Comparison of ENCODE assay signal across 8 cellular contexts in genomic region chr1:154974808-154975408, GRCh38. TPM values are rescaled to one million over a fixed set of nuclear protein-coding genes. Genes with fewer than 3 reads are reported as not detected.
DNase-seq lines count a peak whose midpoint lies in the region; ATAC-seq lines count a peak whose summit lies in the region.

No MANE protein-coding gene starts in this region.

- CTCF ChIA-PET in CD8-positive, alpha-beta memory T cell (lab: Charles Lee): interaction anchor here (0.7 to 8.7 kb wide), 10 partner anchors 9 to 116 kb away, joined by 3 to 54 read pairs (median 6); partner anchors contain the start of genes FLAD1, PBXIP1 and PYGO2
- CTCF ChIA-PET in activated CD4-positive, alpha-beta memory T cell treated with anti-CD3 and anti-CD28 coated beads for 36 hours (lab: Charles Lee): interaction anchor here (0.9 to 12.9 kb wide), 9 partner anchors 9 to 98 kb away, joined by 3 to 80 read pairs (median 11); partner anchors contain the start of genes ADAM15, FLAD1 and PYGO2

- H3K4me1 Mint-ChIP-seq in CD8-positive, alpha-beta memory T cell: peaks cover 23 to 29% (median 24%) of the 10 kb centered on the region in 3 donors
- peaks cover 25% of the 10 kb centered on the region for H3K4me1 Mint-ChIP-seq in activated CD4-positive, alpha-beta memory T cell treated with anti-CD3 and anti-CD28 coated beads for 36 hours (ENCODE audit: low read depth)
- H3K4me1 Mint-ChIP-seq in effector memory CD8-positive, alpha-beta T cell (ENCODE audit: low read depth in 2 of 2): peaks cover 19 to 24% of the 10 kb centered on the region in 2 donors

- H3K4me3 Mint-ChIP-seq in CD8-positive, alpha-beta memory T cell: no peak overlapping the region
- H3K4me3 Mint-ChIP-seq in activated CD4-positive, alpha-beta memory T cell treated with anti-CD3 and anti-CD28 coated beads for 36 hours: no peak overlapping the region
- no peak overlapping the region for H3K4me3 Mint-ChIP-seq in effector memory CD8-positive, alpha-beta T cell

- peak; percentile 39 for ATAC-seq in GM19467 (IDR thresholded peaks at IDR 0.05; ENCODE audit: unreplicated experiment)
- ATAC-seq in effector memory CD8-positive, alpha-beta T cell (replicated peaks): peak; percentile 53

- H3K27me3 Mint-ChIP-seq in CD8-positive, alpha-beta memory T cell: no peaks in the 10 kb centered on the region
- H3K27me3 Mint-ChIP-seq in activated CD4-positive, alpha-beta memory T cell treated with anti-CD3 and anti-CD28 coated beads for 36 hours: no peaks in the 10 kb centered on the region
- H3K27me3 Mint-ChIP-seq in effector memory CD8-positive, alpha-beta T cell: no peaks in the 10 kb centered on the region

- peak; percentile 90 to 97 (median 96) for DNase-seq in CD8-positive, alpha-beta memory T cell
- DNase-seq in HK-2 (ENCODE audit: unreplicated experiment) (peak; percentile 97), NCI-H82 (lab: John Stamatoyannopoulos, UW) (peak; percentile 99), lung microvascular endothelial cell (ENCODE audit: low read depth in 2 of 2) (peak; percentile 95 to 96)
- DNase-seq in activated CD4-positive, alpha-beta memory T cell treated with anti-CD3 and anti-CD28 coated beads for 36 hours: peak; percentile 97
- DNase-seq in effector memory CD8-positive, alpha-beta T cell: peak; percentile 88 to 93 (median 93)
- DNase-seq in stimulated activated CD4-positive, alpha-beta T cell treated with anti-CD3 and anti-CD28 coated beads, TNF-alpha, amount 100 ng/mL, for 48 hours (ENCODE audit: low read depth in 3 of 3): peak; percentile 87 to 93 (median 90)

- POLR2A ChIA-PET in CD8-positive, alpha-beta memory T cell (lab: Charles Lee): interaction anchor here (0.9 to 4.2 kb wide), 7 partner anchors 8 to 43 kb away, joined by 3 to 30 read pairs (median 9); partner anchors contain the start of genes FLAD1, PBXIP1 and PYGO2
- POLR2A ChIA-PET in activated CD4-positive, alpha-beta memory T cell treated with anti-CD3 and anti-CD28 coated beads for 36 hours (lab: Charles Lee): interaction anchor here (1.0 to 3.2 kb wide), 12 partner anchors 9 to 415 kb away, joined by 3 to 27 read pairs (median 7); partner anchors contain the start of genes FLAD1, LENEP, PBXIP1 and PMVK

- H3K4me1 ChIP-seq in CD8-positive, alpha-beta memory T cell (ENCODE audit: insufficient read depth, low read length): peaks cover 40% of the 10 kb centered on the region

- H3K27ac Mint-ChIP-seq in CD8-positive, alpha-beta memory T cell: no peak overlapping the region
- no peak overlapping the region for H3K27ac Mint-ChIP-seq in activated CD4-positive, alpha-beta memory T cell treated with anti-CD3 and anti-CD28 coated beads for 36 hours
- H3K27ac Mint-ChIP-seq in effector memory CD8-positive, alpha-beta T cell: no peak overlapping the region

- intact Hi-C loops in activated CD4-positive, alpha-beta memory T cell treated with anti-CD3 and anti-CD28 coated beads for 36 hours (cut with micrococcal nuclease): loop anchor here (1.0 to 2.0 kb wide), 8 partner anchors 8 to 417 kb away; partner anchors contain the start of genes ADAM15, FLAD1, PYGO2 and UBE2Q1

- H3K36me3 ChIP-seq in CD8-positive, alpha-beta memory T cell (ENCODE audit: insufficient read depth, low read length): no peaks in the 10 kb centered on the region

- H3K27ac ChIP-seq in CD8-positive, alpha-beta memory T cell (ENCODE audit: low read depth, low read length): peak overlapping the region; percentile 95

- peaks cover 0 to 23% (median 6%) of the 10 kb centered on the region in 3 donors for H3K36me3 Mint-ChIP-seq in CD8-positive, alpha-beta memory T cell
- H3K36me3 Mint-ChIP-seq in activated CD4-positive, alpha-beta memory T cell treated with anti-CD3 and anti-CD28 coated beads for 36 hours: peaks cover 20% of the 10 kb centered on the region
- H3K36me3 Mint-ChIP-seq in effector memory CD8-positive, alpha-beta T cell (ENCODE audit: insufficient read depth): peaks cover 7% of the 10 kb centered on the region

- peak overlapping the region; percentile 95 for H3K4me3 ChIP-seq in CD8-positive, alpha-beta memory T cell (ENCODE audit: low read length)

- no peaks in the 10 kb centered on the region for H3K9me3 Mint-ChIP-seq in CD8-positive, alpha-beta memory T cell
- H3K9me3 Mint-ChIP-seq in activated CD4-positive, alpha-beta memory T cell treated with anti-CD3 and anti-CD28 coated beads for 36 hours: no peaks in the 10 kb centered on the region
- H3K9me3 Mint-ChIP-seq in effector memory CD8-positive, alpha-beta T cell: no peaks in the 10 kb centered on the region

- no peaks in the 10 kb centered on the region for H3K27me3 ChIP-seq in CD8-positive, alpha-beta memory T cell (ENCODE audit: insufficient read depth, low read length, poor library complexity, severe bottlenecking)

- H3K9me3 ChIP-seq in CD8-positive, alpha-beta memory T cell (ENCODE audit: low read length): no peaks in the 10 kb centered on the region

RNA-seq across cellular contexts. Expression of gene CKS1B, which starts 0.4 kb away (rescaled TPM):
- 100 to 1,000 TPM; 125 to 126 TPM for total RNA-seq in CD8-positive, alpha-beta memory T cell
- polyA plus RNA-seq in CD8-positive, alpha-beta memory T cell: 46.8 TPM
- total RNA-seq in activated CD4-positive, alpha-beta memory T cell treated with anti-CD3 and anti-CD28 coated beads for 36 hours: 100 to 1,000 TPM; 197 to 205 TPM
- 30.4 and 54.5 TPM in 2 replicates for total RNA-seq in lung microvascular endothelial cell

RNA-seq across cellular contexts. Expression of gene SHC1, which starts 4.4 kb away (rescaled TPM):
- total RNA-seq in CD8-positive, alpha-beta memory T cell: 10 to 100 TPM; 37.4 to 40.8 TPM
- 32.7 TPM for polyA plus RNA-seq in CD8-positive, alpha-beta memory T cell
- total RNA-seq in activated CD4-positive, alpha-beta memory T cell treated with anti-CD3 and anti-CD28 coated beads for 36 hours: 10 to 100 TPM; 43.4 to 46.5 TPM
- 175 and 321 TPM in 2 replicates for total RNA-seq in lung microvascular endothelial cell

RNA-seq across cellular contexts. Expression of gene FLAD1, which starts 8.2 kb away (rescaled TPM):
- total RNA-seq in CD8-positive, alpha-beta memory T cell: 10 to 100 TPM; 73.7 to 76.3 TPM
- polyA plus RNA-seq in CD8-positive, alpha-beta memory T cell: 51.2 TPM
- 10 to 100 TPM; 45.4 to 49.4 TPM for total RNA-seq in activated CD4-positive, alpha-beta memory T cell treated with anti-CD3 and anti-CD28 coated beads for 36 hours
- total RNA-seq in lung microvascular endothelial cell: 18.3 and 24.2 TPM in 2 replicates

RNA-seq across cellular contexts. Expression of gene PYGO2, which starts 13.3 kb away (rescaled TPM):
- 10 to 100 TPM; 34.2 to 35.3 TPM for total RNA-seq in CD8-positive, alpha-beta memory T cell
- 42.6 TPM for polyA plus RNA-seq in CD8-positive, alpha-beta memory T cell
- total RNA-seq in activated CD4-positive, alpha-beta memory T cell treated with anti-CD3 and anti-CD28 coated beads for 36 hours: 10 to 100 TPM; 31.5 to 32.4 TPM
- 20.5 and 42.5 TPM in 2 replicates for total RNA-seq in lung microvascular endothelial cell

RNA-seq across cellular contexts. Expression of gene LENEP, which starts 18.5 kb away (rescaled TPM):
- total RNA-seq in CD8-positive, alpha-beta memory T cell: under 1 TPM; 0.62 to 0.72 TPM
- polyA plus RNA-seq in CD8-positive, alpha-beta memory T cell: not detected
- under 1 TPM; 0.36 to 0.56 TPM for total RNA-seq in activated CD4-positive, alpha-beta memory T cell treated with anti-CD3 and anti-CD28 coated beads for 36 hours
- total RNA-seq in lung microvascular endothelial cell: 0.40 and 0.44 TPM in 2 replicates

Comparison
In these comparisons a context has a peak if more than half of its experiments do, and no peak if none do; other contexts are left out.
1. Peak in every context shown above with its lines: DNase-seq, ATAC-seq, H3K4me3 ChIP-seq and H3K27ac ChIP-seq.